Comparison of ENCODE assay signal across 2 cellular contexts in the genomic region with DNA sequence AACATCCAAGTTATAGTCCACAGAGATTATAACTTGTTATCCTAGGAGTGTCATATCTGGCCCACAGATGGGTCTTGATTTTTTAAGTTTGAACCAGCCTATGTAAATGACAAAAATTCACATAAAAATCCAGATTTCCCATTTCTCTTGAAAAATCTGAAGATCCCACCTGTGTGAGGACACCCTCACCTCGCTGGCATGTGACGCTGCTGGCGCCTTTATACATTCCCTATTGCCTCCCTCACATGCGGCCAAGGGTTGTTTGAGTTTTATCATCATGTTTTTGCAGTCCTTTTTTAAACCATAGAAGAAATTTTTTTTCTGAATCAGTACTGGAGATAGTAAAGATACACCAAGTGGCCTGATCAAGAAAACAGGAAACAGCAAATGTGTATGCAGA.
TF ChIP-seq lines count a peak whose summit lies in the region.

No MANE protein-coding gene starts in this region.

TF ChIP-seq in A549, 52 proteins besides CTCF, POLR2A, EP300 and RAD21:
- TF ChIP-seq, protein P1, sequence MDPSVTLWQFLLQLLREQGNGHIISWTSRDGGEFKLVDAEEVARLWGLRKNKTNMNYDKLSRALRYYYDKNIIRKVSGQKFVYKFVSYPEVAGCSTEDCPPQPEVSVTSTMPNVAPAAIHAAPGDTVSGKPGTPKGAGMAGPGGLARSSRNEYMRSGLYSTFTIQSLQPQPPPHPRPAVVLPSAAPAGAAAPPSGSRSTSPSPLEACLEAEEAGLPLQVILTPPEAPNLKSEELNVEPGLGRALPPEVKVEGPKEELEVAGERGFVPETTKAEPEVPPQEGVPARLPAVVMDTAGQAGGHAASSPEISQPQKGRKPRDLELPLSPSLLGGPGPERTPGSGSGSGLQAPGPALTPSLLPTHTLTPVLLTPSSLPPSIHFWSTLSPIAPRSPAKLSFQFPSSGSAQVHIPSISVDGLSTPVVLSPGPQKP (IDR thresholded peaks at IDR 0.05; ENCODE audit: low read depth, low read length) = no peak
- TF ChIP-seq FOSL2 (IDR thresholded peaks at IDR 0.05) (no peak), FOSL2 (CRISPR knock-in tag; IDR thresholded peaks at IDR 0.05) (no peak), TFCP2L1 (CRISPR knock-in tag; IDR thresholded peaks at IDR 0.05) (no peak), NR3C1 (IDR thresholded peaks at IDR 0.05) (no peak), CBX2 (IDR thresholded peaks at IDR 0.05; ENCODE audit: borderline replicate concordance, low read depth) (no peak), EHF (CRISPR knock-in tag; IDR thresholded peaks at IDR 0.05) (no peak), RCOR1 (IDR thresholded peaks at IDR 0.05; ENCODE audit: low read depth, low read length) (no peak), ZSCAN20 (CRISPR knock-in tag; IDR thresholded peaks at IDR 0.05) (no peak), HOXB5 (CRISPR knock-in tag; IDR thresholded peaks at IDR 0.05) (no peak), CBX8 (IDR thresholded peaks at IDR 0.05) (no peak), SMC3 (IDR thresholded peaks at IDR 0.05) (no peak), HOXB13 (CRISPR knock-in tag; IDR thresholded peaks at IDR 0.05; ENCODE audit: low read depth) (no peak), MAZ (IDR thresholded peaks at IDR 0.05; ENCODE audit: borderline replicate concordance, low read depth, low read length) (no peak), ZFP36 (IDR thresholded peaks at IDR 0.05; ENCODE audit: borderline replicate concordance, partially characterized antibody) (no peak)
- TF ChIP-seq, protein P2, sequence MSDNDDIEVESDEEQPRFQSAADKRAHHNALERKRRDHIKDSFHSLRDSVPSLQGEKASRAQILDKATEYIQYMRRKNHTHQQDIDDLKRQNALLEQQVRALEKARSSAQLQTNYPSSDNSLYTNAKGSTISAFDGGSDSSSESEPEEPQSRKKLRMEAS (IDR thresholded peaks at IDR 0.05) = no peak
- TF ChIP-seq, protein P3, sequence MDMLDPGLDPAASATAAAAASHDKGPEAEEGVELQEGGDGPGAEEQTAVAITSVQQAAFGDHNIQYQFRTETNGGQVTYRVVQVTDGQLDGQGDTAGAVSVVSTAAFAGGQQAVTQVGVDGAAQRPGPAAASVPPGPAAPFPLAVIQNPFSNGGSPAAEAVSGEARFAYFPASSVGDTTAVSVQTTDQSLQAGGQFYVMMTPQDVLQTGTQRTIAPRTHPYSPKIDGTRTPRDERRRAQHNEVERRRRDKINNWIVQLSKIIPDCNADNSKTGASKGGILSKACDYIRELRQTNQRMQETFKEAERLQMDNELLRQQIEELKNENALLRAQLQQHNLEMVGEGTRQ (IDR thresholded peaks at IDR 0.05) = no peak

TF ChIP-seq in IMR-90, 13 proteins besides CTCF, POLR2A, EP300 and RAD21:
- TF ChIP-seq CEBPB (IDR thresholded peaks at IDR 0.05; ENCODE audit: low read depth, low read length) (no peak), FOS (IDR thresholded peaks at IDR 0.05; ENCODE audit: low read depth, low read length) (no peak), BHLHE40 (IDR thresholded peaks at IDR 0.05; ENCODE audit: low read depth, low read length) (no peak), MXI1 (IDR thresholded peaks at IDR 0.05; ENCODE audit: borderline replicate concordance, low read depth, low read length) (no peak), RFX5 (IDR thresholded peaks at IDR 0.05; ENCODE audit: low read depth, low read length) (no peak), CHD1 (IDR thresholded peaks at IDR 0.05; ENCODE audit: low read depth, low read length) (no peak), MAFK (IDR thresholded peaks at IDR 0.05; ENCODE audit: low read depth, low read length) (no peak), NFE2L2 (IDR thresholded peaks at IDR 0.05; ENCODE audit: low read depth, low read length) (no peak), RCOR1 (IDR thresholded peaks at IDR 0.05; ENCODE audit: insufficient replicate concordance, low read length) (no peak), SMC3 (IDR thresholded peaks at IDR 0.05; ENCODE audit: low read depth, low read length) (no peak), MAZ (IDR thresholded peaks at IDR 0.05; ENCODE audit: borderline replicate concordance, low read depth, low read length) (no peak)
- TF ChIP-seq, protein P1 (IDR thresholded peaks at IDR 0.05; ENCODE audit: borderline replicate concordance, low read depth, low read length) = no peak
- TF ChIP-seq, protein P3 (IDR thresholded peaks at IDR 0.05; ENCODE audit: low read depth, low read length) = no peak
